1 cellular context compared by ENCODE assay signal in genomic region chr2:167103028-167103756, GRCh38.
TF ChIP-seq lines count a peak whose summit lies in the region.

No MANE protein-coding gene starts in this region.

TF ChIP-seq in HepG2, 621 proteins besides CTCF, POLR2A, EP300 and RAD21 (continued from another document and continues in another):
- TF ChIP-seq ZNF264 (CRISPR knock-in tag; IDR thresholded peaks at IDR 0.05) (peak; percentile 81), ELF3 (CRISPR knock-in tag; IDR thresholded peaks at IDR 0.05) (peak; percentile 87), ZNF547 (CRISPR knock-in tag; IDR thresholded peaks at IDR 0.05) (no peak), SP5 (CRISPR knock-in tag; IDR thresholded peaks at IDR 0.05; ENCODE audit: borderline replicate concordance, low read depth) (0 out of 2 replicates have a peak, but pooled peaks have one; percentile 12), MYC (CRISPR knock-in tag; IDR thresholded peaks at IDR 0.05; ENCODE audit: borderline replicate concordance) (no peak), HNRNPLL (IDR thresholded peaks at IDR 0.05; ENCODE audit: low read depth, low read length, poor library complexity, severe bottlenecking) (no peak), TP53 (CRISPR knock-in tag; conservative IDR thresholded peaks at IDR 0.05) (no peak), TARDBP (CRISPR knock-in tag; IDR thresholded peaks at IDR 0.05) (peak; percentile 87), ZNF263 (CRISPR knock-in tag; IDR thresholded peaks at IDR 0.05) (no peak), ZNF703 (CRISPR knock-in tag; IDR thresholded peaks at IDR 0.05; ENCODE audit: borderline replicate concordance) (no peak), GLI4 (CRISPR knock-in tag; IDR thresholded peaks at IDR 0.05; ENCODE audit: borderline replicate concordance) (no peak), KAT2B (IDR thresholded peaks at IDR 0.05; ENCODE audit: borderline replicate concordance, low read depth, low read length) (no peak), GMEB1 (CRISPR knock-in tag; IDR thresholded peaks at IDR 0.05; ENCODE audit: borderline replicate concordance) (0 out of 2 replicates have a peak, but pooled peaks have one; percentile 16), GMEB2 (CRISPR knock-in tag; IDR thresholded peaks at IDR 0.05; ENCODE audit: low read depth) (no peak), KLF16 (CRISPR knock-in tag; IDR thresholded peaks at IDR 0.05) (peak in 1 of 2 experiments; percentile 84; a peak in 1 of 4 replicates), HNRNPUL1 (IDR thresholded peaks at IDR 0.05; ENCODE audit: low read depth, low read length) (no peak), NFKB2 (CRISPR knock-in tag; IDR thresholded peaks at IDR 0.05; ENCODE audit: borderline replicate concordance) (no peak), HNF1A (IDR thresholded peaks at IDR 0.05; ENCODE audit: low read depth) (peak; percentile 46; the same call in 1 of the 2 replicates), HNF1A (CRISPR knock-in tag; IDR thresholded peaks at IDR 0.05; ENCODE audit: borderline replicate concordance) (peak; percentile 78; the same call in 1 of the 2 replicates), ZFP90 (CRISPR knock-in tag; IDR thresholded peaks at IDR 0.05; ENCODE audit: borderline replicate concordance) (no peak), SIX4 (CRISPR knock-in tag; IDR thresholded peaks at IDR 0.05) (peak; percentile 84), MXI1 (IDR thresholded peaks at IDR 0.05; ENCODE audit: borderline replicate concordance, low read depth, low read length) (no peak), ZNF772 (CRISPR knock-in tag; IDR thresholded peaks at IDR 0.05) (peak; percentile 44), CREM (IDR thresholded peaks at IDR 0.05) (peak; percentile 82), CREM (CRISPR knock-in tag; IDR thresholded peaks at IDR 0.05) (no peak), DNMT3B (CRISPR knock-in tag; conservative IDR thresholded peaks at IDR 0.05) (0 out of 2 replicates have a peak, but pooled peaks have one; percentile 46), ZSCAN20 (CRISPR knock-in tag; IDR thresholded peaks at IDR 0.05; ENCODE audit: borderline replicate concordance) (no peak), ZNF713 (CRISPR knock-in tag; IDR thresholded peaks at IDR 0.05) (no peak), POGK (CRISPR knock-in tag; conservative IDR thresholded peaks at IDR 0.05) (peak; percentile 51; the same call in 1 of the 2 replicates), ZNF143 (CRISPR knock-in tag; IDR thresholded peaks at IDR 0.05) (no peak), ZFX (CRISPR knock-in tag; IDR thresholded peaks at IDR 0.05; ENCODE audit: low read depth) (no peak), YY1 (IDR thresholded peaks at IDR 0.05; ENCODE audit: insufficient read depth, insufficient replicate concordance, low read depth, low read length) (peak; percentile 30), ZNF275 (CRISPR knock-in tag; IDR thresholded peaks at IDR 0.05; ENCODE audit: borderline replicate concordance) (peak; percentile 38; the same call in 1 of the 2 replicates), ZNF549 (CRISPR knock-in tag; IDR thresholded peaks at IDR 0.05) (no peak), ZNF44 (CRISPR knock-in tag; IDR thresholded peaks at IDR 0.05) (no peak), FOXJ3 (CRISPR knock-in tag; IDR thresholded peaks at IDR 0.05; ENCODE audit: borderline replicate concordance) (peak; percentile 94; the same call in 1 of the 2 replicates), NPAS2 (CRISPR knock-in tag; IDR thresholded peaks at IDR 0.05; ENCODE audit: borderline replicate concordance) (no peak), PPARG (CRISPR knock-in tag; conservative IDR thresholded peaks at IDR 0.05) (peak; percentile 30; the same call in 1 of the 2 replicates), SMYD3 (CRISPR knock-in tag; IDR thresholded peaks at IDR 0.05) (peak; percentile 95), ZNF879 (CRISPR knock-in tag; IDR thresholded peaks at IDR 0.05) (no peak), JUND (CRISPR knock-in tag; IDR thresholded peaks at IDR 0.05) (no peak), AKAP8 (CRISPR knock-in tag; IDR thresholded peaks at IDR 0.05) (no peak), ZNF232 (CRISPR knock-in tag; IDR thresholded peaks at IDR 0.05; ENCODE audit: borderline replicate concordance) (no peak), BHLHE40 (IDR thresholded peaks at IDR 0.05; ENCODE audit: low read length) (no peak), ZNF7 (CRISPR knock-in tag; IDR thresholded peaks at IDR 0.05) (no peak), ZNF614 (CRISPR knock-in tag; IDR thresholded peaks at IDR 0.05; ENCODE audit: borderline replicate concordance) (peak; percentile 86), ZNF558 (CRISPR knock-in tag; IDR thresholded peaks at IDR 0.05; ENCODE audit: borderline replicate concordance) (no peak), BRCA1 (CRISPR knock-in tag; IDR thresholded peaks at IDR 0.05) (0 out of 2 replicates have a peak, but pooled peaks have one; percentile 60), MIXL1 (CRISPR knock-in tag; IDR thresholded peaks at IDR 0.05) (peak; percentile 85), RELA (CRISPR knock-in tag; IDR thresholded peaks at IDR 0.05) (no peak), ELF4 (CRISPR knock-in tag; IDR thresholded peaks at IDR 0.05; ENCODE audit: borderline replicate concordance) (peak; percentile 56; the same call in 1 of the 2 replicates), ZNF777 (CRISPR knock-in tag; IDR thresholded peaks at IDR 0.05) (no peak), KDM6A (CRISPR knock-in tag; IDR thresholded peaks at IDR 0.05; ENCODE audit: low read depth) (peak; percentile 67; the same call in 1 of the 2 replicates), RARG (CRISPR knock-in tag; IDR thresholded peaks at IDR 0.05; ENCODE audit: low read depth) (no peak), E2F1 (CRISPR knock-in tag; IDR thresholded peaks at IDR 0.05) (no peak), ZNF121 (CRISPR knock-in tag; IDR thresholded peaks at IDR 0.05) (no peak), MEIS2 (CRISPR knock-in tag; IDR thresholded peaks at IDR 0.05) (0 out of 2 replicates have a peak, but pooled peaks have one; percentile 30), MTA1 (CRISPR knock-in tag; IDR thresholded peaks at IDR 0.05; ENCODE audit: borderline replicate concordance) (no peak), IRX3 (CRISPR knock-in tag; IDR thresholded peaks at IDR 0.05; ENCODE audit: borderline replicate concordance, low read depth) (no peak), TOPORS (CRISPR knock-in tag; IDR thresholded peaks at IDR 0.05) (no peak), IKZF5 (CRISPR knock-in tag; IDR thresholded peaks at IDR 0.05) (peak; percentile 90; the same call in 1 of the 2 replicates), SNAPC5 (CRISPR knock-in tag; IDR thresholded peaks at IDR 0.05; ENCODE audit: borderline replicate concordance) (0 out of 2 replicates have a peak, but pooled peaks have one; percentile 63), ZNF513 (CRISPR knock-in tag; conservative IDR thresholded peaks at IDR 0.05) (no peak), SALL1 (CRISPR knock-in tag; IDR thresholded peaks at IDR 0.05) (peak; percentile 74; the same call in 1 of the 2 replicates)
